12 cellular contexts compared by ENCODE assay signal in genomic region chr5:154475613-154476342, GRCh38. TPM values are rescaled to one million over a fixed set of nuclear protein-coding genes. Genes with fewer than 3 reads are reported as not detected.
DNase-seq lines count a peak whose midpoint lies in the region; ATAC-seq and TF ChIP-seq lines count a peak whose summit lies in the region.
"Had no signal": no experiment of that assay in that cellular context is flagged by ENCODE, and none has a peak within 500 bp of the region (broad histone marks: within the 10 kb centered on the region; RNA-seq: fewer than 3 reads in every experiment).

No MANE protein-coding gene starts in this region.

- 6 to 12% (median 6%) methylated on average over 44 to 45 of the region's 45 CpGs for whole genome bisulfite sequencing in spleen, 5 donors

- peaks cover 45 to 63% of the 10 kb centered on the region in 2 donors for H3K4me1 ChIP-seq in thoracic aorta (ENCODE audit: control insufficient read depth in 1 of 2, low read depth in 2 of 2)
- H3K4me1 ChIP-seq in spleen: peaks cover 35 to 85% (median 73%) of the 10 kb centered on the region in 6 donors

- no peak for DNase-seq in activated naive CD4-positive, alpha-beta T cell treated with Interleukin-2 at 50 U/mL for 16 hours
- peak; percentile 61 for DNase-seq in activated CD8-positive, alpha-beta memory T cell treated with anti-CD3 and anti-CD28 coated beads, Interleukin-2, amount 50 U/mL, for 48 hours
- DNase-seq in left kidney (ENCODE audit: low read depth, low spot score): peak; percentile 76
- DNase-seq in thoracic aorta (ENCODE audit: low spot score): no peak
- DNase-seq in spleen: no peak
- no peak for DNase-seq in cortex of kidney (lab: John Stamatoyannopoulos, UW)
- DNase-seq: activated effector memory CD4-positive, alpha-beta T cell treated with anti-CD3 and anti-CD28 coated beads, Interleukin-2, amount 50 U/mL, for 16 hours; C1 segment of cervical spinal cord; KBM-7 had no signal

- TF ChIP-seq CTCF in thoracic aorta (IDR thresholded peaks at IDR 0.05) (no peak), spleen (IDR thresholded peaks at IDR 0.05 in 8 of 11, conservative IDR thresholded peaks at IDR 0.05 in 3 of 11) (no peak)

- peak overlapping the region; percentile 28 for H3K4me3 Mint-ChIP-seq in activated naive CD4-positive, alpha-beta T cell treated with anti-CD3 and anti-CD28 coated beads, Interleukin-2, amount 50 U/mL, for 24 hours

- no peak for ATAC-seq in thoracic aorta (ENCODE audit: insufficient number of reproducible peaks, low FRiP score, low read depth)
- no peak for ATAC-seq in GM19463 (IDR thresholded peaks at IDR 0.05; ENCODE audit: unreplicated experiment)

- peaks cover 78% of the 10 kb centered on the region for H3K27me3 ChIP-seq in thoracic aorta (replicated peaks; ENCODE audit: insufficient read depth)
- H3K27me3 ChIP-seq in spleen (replicated peaks in 1 of 7): peaks cover 32 to 100% (median 100%) of the 10 kb centered on the region in 7 donors

- peak overlapping the region; percentile 18 for H3K4me3 ChIP-seq in thoracic aorta
- peak overlapping the region in 2 of 8 donors; percentile 2 to 57 for H3K4me3 ChIP-seq in spleen
- H3K4me3 ChIP-seq: prostate gland had no signal

- no peaks in the 10 kb centered on the region for H3K9me3 Mint-ChIP-seq in activated naive CD4-positive, alpha-beta T cell treated with anti-CD3 and anti-CD28 coated beads, Interleukin-2, amount 50 U/mL, for 24 hours

- H3K27me3 Mint-ChIP-seq in activated naive CD4-positive, alpha-beta T cell treated with anti-CD3 and anti-CD28 coated beads, Interleukin-2, amount 50 U/mL, for 24 hours: peaks cover 64% of the 10 kb centered on the region

- no peak for TF ChIP-seq POLR2A in spleen (IDR thresholded peaks at IDR 0.05)

- H3K36me3 ChIP-seq in thoracic aorta: no peaks in the 10 kb centered on the region
- H3K36me3 ChIP-seq in spleen: no peaks in the 10 kb centered on the region
- H3K36me3 ChIP-seq: prostate gland had no signal

- peaks cover 59% of the 10 kb centered on the region for H3K4me1 Mint-ChIP-seq in activated naive CD4-positive, alpha-beta T cell treated with anti-CD3 and anti-CD28 coated beads, Interleukin-2, amount 50 U/mL, for 24 hours

- no peaks in the 10 kb centered on the region for H3K36me3 Mint-ChIP-seq in activated naive CD4-positive, alpha-beta T cell treated with anti-CD3 and anti-CD28 coated beads, Interleukin-2, amount 50 U/mL, for 24 hours

- no peak overlapping the region for H3K27ac ChIP-seq in thoracic aorta
- H3K27ac ChIP-seq in spleen: no peak overlapping the region
- H3K27ac ChIP-seq: prostate gland had no signal

- H3K9me3 ChIP-seq in thoracic aorta (no peaks in the 10 kb centered on the region), spleen (no peaks in the 10 kb centered on the region)
- H3K9me3 ChIP-seq: prostate gland had no signal

- intact Hi-C loops in spleen (cut with DNase I; ENCODE audit: low total_unique reads): no loop called here

- H3K27ac Mint-ChIP-seq in activated naive CD4-positive, alpha-beta T cell treated with anti-CD3 and anti-CD28 coated beads, Interleukin-2, amount 50 U/mL, for 24 hours: no peak overlapping the region

RNA-seq across cellular contexts. Expression of gene HAND1, which starts 2.2 kb away (rescaled TPM):
- not detected for total RNA-seq in thoracic aorta
- not detected for total RNA-seq in spleen
- polyA plus RNA-seq in spleen: not detected
- total RNA-seq: prostate gland had no signal

RNA-seq across cellular contexts. Expression of gene SAP30L, which starts 30.0 kb away (rescaled TPM):
- total RNA-seq in thoracic aorta (10 to 100 TPM; 43.7 to 85.6 TPM), spleen (10 to 100 TPM; 28.8 to 43.5 (median 36.7) TPM)
- 10 to 100 TPM; 17.4 to 21.6 (median 19.4) TPM for polyA plus RNA-seq in spleen

Comparison
In these comparisons a context has a peak if more than half of its experiments do, and no peak if none do; other contexts are left out.
1. DNase-seq: peak in activated CD8-positive, alpha-beta memory T cell treated with anti-CD3 and anti-CD28 coated beads, Interleukin-2, amount 50 U/mL, for 48 hours (single experiment) and left kidney (single experiment); none in activated naive CD4-positive, alpha-beta T cell treated with Interleukin-2 at 50 U/mL for 16 hours (single experiment), thoracic aorta (single experiment), spleen (single experiment) and cortex of kidney (single experiment).